In genomic region chr1:94486990-94487389, GRCh38 we compare ENCODE assay signal across 30 cellular contexts. TPM values are rescaled to one million over a fixed set of nuclear protein-coding genes. Genes with fewer than 3 reads are reported as not detected.
"Had no signal": no experiment of that assay in that cellular context is flagged by ENCODE, and none has a peak within 500 bp of the region (broad histone marks: within the 10 kb centered on the region; RNA-seq: fewer than 3 reads in every experiment).

No MANE protein-coding gene starts in this region.

- H3K4me3 ChIP-seq: PC-9 had no signal

- DNase-seq: activated CD4-positive, alpha-beta memory T cell treated with anti-CD3 and anti-CD28 coated beads, Interleukin-2, amount 10 ng/mL, durations not matched to agents 7 days and 5 days; activated CD4-positive, alpha-beta T cell treated with anti-CD3 and anti-CD28 coated beads for 1 hour; activated CD4-positive, alpha-beta T cell treated with anti-CD3 and anti-CD28 coated beads for 48 hours; activated CD4-positive, CD25-positive, alpha-beta regulatory T cell; activated CD8-positive, alpha-beta memory T cell treated with anti-CD3 and anti-CD28 coated beads for 24 hours; activated CD8-positive, alpha-beta memory T cell treated with anti-CD3 and anti-CD28 coated beads, Interleukin-2, amount 10 ng/mL, durations not matched to agents 7 days and 5 days; activated CD8-positive, alpha-beta memory T cell treated with anti-CD3 and anti-CD28 coated beads, Interleukin-2, amount 50 U/mL, for 48 hours; activated effector memory CD4-positive, alpha-beta T cell treated with Interleukin-2 at 50 U/mL for 16 hours; activated naive CD4-positive, alpha-beta T cell treated with anti-CD3 and anti-CD28 coated beads, Interleukin-2, amount 10 ng/mL, durations not matched to agents 7 days and 5 days; activated naive CD8-positive, alpha-beta T cell treated with anti-CD3 and anti-CD28 coated beads, Interleukin-2, amount 50 U/mL, for 24 hours; activated T-cell treated with anti-CD3 and anti-CD28 coated beads, Interleukin-2, amount 50 U/mL, for 48 hours; NCI-H1092 treated with DMSO at 0.1 percent for 48 hours; NCI-H1417 treated with DMSO at 0.1 percent for 48 hours; NCI-H187 treated with DMSO at 0.1 percent for 48 hours; NCI-H2081; NCI-H226; NCI-H446 treated with DMSO at 0.1 percent for 48 hours; NCI-H526; NCI-H748 treated with DMSO at 0.1 percent for 48 hours; PC-9; SIG-M5; T-helper 1 cell; T-helper 2 cell; T-helper 9 cell; WERI-Rb-1 had no signal

- H3K27ac ChIP-seq: KMS-11, PC-9, RWPE1, WERI-Rb-1 had no signal

- FAIRE-seq: bronchial epithelial cell, RCC 7860 had no signal

RNA-seq across cellular contexts. Expression of gene F3, which starts 54.6 kb away (rescaled TPM):
- total RNA-seq: OCI-LY7 had no signal
